1 cellular context compared by ENCODE assay signal in the genomic region with DNA sequence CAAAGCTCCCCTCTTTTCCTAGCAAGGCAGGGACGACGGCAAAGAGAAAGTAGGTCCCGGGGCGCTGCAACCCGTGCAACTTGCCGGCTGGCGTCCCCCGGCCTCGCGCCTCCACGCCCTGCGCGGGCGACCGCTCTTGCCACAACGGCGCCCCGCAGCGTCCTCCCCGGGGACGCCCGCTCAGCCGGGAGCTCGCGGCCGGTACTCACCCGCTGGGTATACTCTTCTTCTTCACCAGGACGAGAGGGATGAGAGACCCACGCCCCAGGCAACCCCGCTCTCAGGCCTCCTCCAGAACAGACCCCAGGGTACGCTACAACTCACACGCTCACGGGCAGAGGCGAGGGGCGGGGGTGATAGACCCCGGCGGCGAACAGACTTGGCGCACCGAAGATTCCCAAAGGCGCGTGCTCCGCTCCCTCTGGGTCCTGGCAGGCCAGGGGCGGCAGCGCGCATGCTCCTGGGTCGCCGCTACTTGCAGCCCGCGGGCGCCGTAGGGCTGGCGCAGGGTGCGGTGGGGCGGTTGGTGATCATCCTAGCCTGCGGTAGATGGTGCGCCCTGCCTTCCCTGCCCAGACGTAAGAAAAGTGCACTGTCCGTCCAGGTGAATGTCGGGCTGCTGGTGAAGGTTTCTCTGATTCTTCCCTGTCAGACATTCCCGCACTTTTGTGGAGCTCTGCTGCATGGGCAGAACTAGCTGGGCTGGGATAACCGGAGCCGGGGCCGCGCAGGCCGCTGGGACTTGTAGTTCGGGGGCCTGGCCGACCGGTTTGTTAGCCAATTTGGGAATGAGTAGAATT.
TF ChIP-seq lines count a peak whose summit lies in the region.

TSS of gene CC2D2B (plus strand) at position 522 of the 800 bp plus-strand sequence. CDS start 3,349 bp downstream, outside the sequence.

TF ChIP-seq in HepG2, 621 proteins besides CTCF, POLR2A, EP300 and RAD21 (continues in another document):
- TF ChIP-seq HNF1B (CRISPR knock-in tag; IDR thresholded peaks at IDR 0.05) (peak; percentile 53; the same call in 1 of the 2 replicates), ZKSCAN1 (IDR thresholded peaks at IDR 0.05; ENCODE audit: low read length) (no peak), ZNF274 (CRISPR knock-in tag; IDR thresholded peaks at IDR 0.05) (peak; percentile 75; the same call in 1 of the 2 replicates), ZNF678 (CRISPR knock-in tag; IDR thresholded peaks at IDR 0.05) (peak; percentile 69; the same call in 1 of the 2 replicates), SMC3 (IDR thresholded peaks at IDR 0.05; ENCODE audit: low read length) (no peak), UBTF (CRISPR knock-in tag; IDR thresholded peaks at IDR 0.05) (peak; percentile 94), ZNF232 (CRISPR knock-in tag; IDR thresholded peaks at IDR 0.05; ENCODE audit: borderline replicate concordance) (no peak; the same call in 1 of the 2 replicates), ZNF24 (IDR thresholded peaks at IDR 0.05) (no peak), YY1 (IDR thresholded peaks at IDR 0.05; ENCODE audit: insufficient read depth, insufficient replicate concordance, low read depth, low read length) (peak; percentile 38), CSRNP1 (CRISPR knock-in tag; IDR thresholded peaks at IDR 0.05) (peak; percentile 77), MXI1 (IDR thresholded peaks at IDR 0.05; ENCODE audit: borderline replicate concordance, low read depth, low read length) (no peak), RORA (CRISPR knock-in tag; IDR thresholded peaks at IDR 0.05) (no peak), NONO (IDR thresholded peaks at IDR 0.05) (no peak), NONO (CRISPR knock-in tag; conservative IDR thresholded peaks at IDR 0.05) (peak; percentile 58; the same call in 1 of the 2 replicates), HMGA1 (CRISPR knock-in tag; conservative IDR thresholded peaks at IDR 0.05) (no peak), FIP1L1 (IDR thresholded peaks at IDR 0.05; ENCODE audit: borderline replicate concordance, insufficient read depth, low read depth, low read length) (no peak)
- TF ChIP-seq, protein P1, sequence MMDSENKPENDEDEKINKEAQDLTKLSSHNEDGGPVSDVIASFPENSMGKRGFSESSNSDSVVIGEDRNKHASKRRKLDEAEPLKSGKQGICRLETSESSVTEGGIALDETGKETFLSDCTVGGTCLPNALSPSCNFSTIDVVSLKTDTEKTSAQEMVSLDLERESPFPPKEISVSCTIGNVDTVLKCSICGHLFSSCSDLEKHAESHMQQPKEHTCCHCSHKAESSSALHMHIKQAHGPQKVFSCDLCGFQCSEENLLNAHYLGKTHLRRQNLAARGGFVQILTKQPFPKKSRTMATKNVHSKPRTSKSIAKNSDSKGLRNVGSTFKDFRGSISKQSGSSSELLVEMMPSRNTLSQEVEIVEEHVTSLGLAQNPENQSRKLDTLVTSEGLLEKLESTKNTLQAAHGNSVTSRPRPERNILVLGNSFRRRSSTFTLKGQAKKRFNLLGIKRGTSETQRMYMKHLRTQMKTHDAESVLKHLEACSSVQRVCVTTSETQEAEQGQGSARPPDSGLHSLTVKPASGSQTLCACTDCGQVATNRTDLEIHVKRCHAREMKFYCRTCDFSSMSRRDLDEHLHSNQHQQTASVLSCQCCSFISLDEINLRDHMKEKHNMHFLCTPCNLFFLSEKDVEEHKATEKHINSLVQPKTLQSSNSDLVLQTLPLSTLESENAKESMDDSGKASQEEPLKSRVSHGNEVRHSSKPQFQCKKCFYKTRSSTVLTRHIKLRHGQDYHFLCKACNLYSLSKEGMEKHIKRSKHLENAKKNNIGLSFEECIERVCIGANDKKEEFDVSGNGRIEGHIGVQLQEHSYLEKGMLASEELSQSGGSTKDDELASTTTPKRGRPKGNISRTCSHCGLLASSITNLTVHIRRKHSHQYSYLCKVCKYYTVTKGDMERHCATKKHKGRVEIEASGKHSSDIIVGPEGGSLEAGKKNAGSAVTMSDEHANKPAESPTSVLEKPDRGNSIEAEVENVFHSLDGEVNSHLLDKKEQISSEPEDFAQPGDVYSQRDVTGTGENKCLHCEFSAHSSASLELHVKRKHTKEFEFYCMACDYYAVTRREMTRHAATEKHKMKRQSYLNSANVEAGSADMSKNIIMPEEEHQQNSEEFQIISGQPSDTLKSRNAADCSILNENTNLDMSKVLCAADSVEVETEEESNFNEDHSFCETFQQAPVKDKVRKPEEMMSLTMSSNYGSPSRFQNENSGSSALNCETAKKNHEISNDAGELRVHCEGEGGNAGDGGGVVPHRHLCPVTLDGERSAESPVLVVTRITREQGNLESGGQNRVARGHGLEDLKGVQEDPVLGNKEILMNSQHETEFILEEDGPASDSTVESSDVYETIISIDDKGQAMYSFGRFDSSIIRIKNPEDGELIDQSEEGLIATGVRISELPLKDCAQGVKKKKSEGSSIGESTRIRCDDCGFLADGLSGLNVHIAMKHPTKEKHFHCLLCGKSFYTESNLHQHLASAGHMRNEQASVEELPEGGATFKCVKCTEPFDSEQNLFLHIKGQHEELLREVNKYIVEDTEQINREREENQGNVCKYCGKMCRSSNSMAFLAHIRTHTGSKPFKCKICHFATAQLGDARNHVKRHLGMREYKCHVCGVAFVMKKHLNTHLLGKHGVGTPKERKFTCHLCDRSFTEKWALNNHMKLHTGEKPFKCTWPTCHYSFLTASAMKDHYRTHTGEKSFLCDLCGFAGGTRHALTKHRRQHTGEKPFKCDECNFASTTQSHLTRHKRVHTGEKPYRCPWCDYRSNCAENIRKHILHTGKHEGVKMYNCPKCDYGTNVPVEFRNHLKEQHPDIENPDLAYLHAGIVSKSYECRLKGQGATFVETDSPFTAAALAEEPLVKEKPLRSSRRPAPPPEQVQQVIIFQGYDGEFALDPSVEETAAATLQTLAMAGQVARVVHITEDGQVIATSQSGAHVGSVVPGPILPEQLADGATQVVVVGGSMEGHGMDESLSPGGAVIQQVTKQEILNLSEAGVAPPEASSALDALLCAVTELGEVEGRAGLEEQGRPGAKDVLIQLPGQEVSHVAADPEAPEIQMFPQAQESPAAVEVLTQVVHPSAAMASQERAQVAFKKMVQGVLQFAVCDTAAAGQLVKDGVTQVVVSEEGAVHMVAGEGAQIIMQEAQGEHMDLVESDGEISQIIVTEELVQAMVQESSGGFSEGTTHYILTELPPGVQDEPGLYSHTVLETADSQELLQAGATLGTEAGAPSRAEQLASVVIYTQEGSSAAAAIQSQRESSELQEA (CRISPR knock-in tag; IDR thresholded peaks at IDR 0.05; ENCODE audit: not compliant biosample characterization) = no peak
- TF ChIP-seq, protein P2, sequence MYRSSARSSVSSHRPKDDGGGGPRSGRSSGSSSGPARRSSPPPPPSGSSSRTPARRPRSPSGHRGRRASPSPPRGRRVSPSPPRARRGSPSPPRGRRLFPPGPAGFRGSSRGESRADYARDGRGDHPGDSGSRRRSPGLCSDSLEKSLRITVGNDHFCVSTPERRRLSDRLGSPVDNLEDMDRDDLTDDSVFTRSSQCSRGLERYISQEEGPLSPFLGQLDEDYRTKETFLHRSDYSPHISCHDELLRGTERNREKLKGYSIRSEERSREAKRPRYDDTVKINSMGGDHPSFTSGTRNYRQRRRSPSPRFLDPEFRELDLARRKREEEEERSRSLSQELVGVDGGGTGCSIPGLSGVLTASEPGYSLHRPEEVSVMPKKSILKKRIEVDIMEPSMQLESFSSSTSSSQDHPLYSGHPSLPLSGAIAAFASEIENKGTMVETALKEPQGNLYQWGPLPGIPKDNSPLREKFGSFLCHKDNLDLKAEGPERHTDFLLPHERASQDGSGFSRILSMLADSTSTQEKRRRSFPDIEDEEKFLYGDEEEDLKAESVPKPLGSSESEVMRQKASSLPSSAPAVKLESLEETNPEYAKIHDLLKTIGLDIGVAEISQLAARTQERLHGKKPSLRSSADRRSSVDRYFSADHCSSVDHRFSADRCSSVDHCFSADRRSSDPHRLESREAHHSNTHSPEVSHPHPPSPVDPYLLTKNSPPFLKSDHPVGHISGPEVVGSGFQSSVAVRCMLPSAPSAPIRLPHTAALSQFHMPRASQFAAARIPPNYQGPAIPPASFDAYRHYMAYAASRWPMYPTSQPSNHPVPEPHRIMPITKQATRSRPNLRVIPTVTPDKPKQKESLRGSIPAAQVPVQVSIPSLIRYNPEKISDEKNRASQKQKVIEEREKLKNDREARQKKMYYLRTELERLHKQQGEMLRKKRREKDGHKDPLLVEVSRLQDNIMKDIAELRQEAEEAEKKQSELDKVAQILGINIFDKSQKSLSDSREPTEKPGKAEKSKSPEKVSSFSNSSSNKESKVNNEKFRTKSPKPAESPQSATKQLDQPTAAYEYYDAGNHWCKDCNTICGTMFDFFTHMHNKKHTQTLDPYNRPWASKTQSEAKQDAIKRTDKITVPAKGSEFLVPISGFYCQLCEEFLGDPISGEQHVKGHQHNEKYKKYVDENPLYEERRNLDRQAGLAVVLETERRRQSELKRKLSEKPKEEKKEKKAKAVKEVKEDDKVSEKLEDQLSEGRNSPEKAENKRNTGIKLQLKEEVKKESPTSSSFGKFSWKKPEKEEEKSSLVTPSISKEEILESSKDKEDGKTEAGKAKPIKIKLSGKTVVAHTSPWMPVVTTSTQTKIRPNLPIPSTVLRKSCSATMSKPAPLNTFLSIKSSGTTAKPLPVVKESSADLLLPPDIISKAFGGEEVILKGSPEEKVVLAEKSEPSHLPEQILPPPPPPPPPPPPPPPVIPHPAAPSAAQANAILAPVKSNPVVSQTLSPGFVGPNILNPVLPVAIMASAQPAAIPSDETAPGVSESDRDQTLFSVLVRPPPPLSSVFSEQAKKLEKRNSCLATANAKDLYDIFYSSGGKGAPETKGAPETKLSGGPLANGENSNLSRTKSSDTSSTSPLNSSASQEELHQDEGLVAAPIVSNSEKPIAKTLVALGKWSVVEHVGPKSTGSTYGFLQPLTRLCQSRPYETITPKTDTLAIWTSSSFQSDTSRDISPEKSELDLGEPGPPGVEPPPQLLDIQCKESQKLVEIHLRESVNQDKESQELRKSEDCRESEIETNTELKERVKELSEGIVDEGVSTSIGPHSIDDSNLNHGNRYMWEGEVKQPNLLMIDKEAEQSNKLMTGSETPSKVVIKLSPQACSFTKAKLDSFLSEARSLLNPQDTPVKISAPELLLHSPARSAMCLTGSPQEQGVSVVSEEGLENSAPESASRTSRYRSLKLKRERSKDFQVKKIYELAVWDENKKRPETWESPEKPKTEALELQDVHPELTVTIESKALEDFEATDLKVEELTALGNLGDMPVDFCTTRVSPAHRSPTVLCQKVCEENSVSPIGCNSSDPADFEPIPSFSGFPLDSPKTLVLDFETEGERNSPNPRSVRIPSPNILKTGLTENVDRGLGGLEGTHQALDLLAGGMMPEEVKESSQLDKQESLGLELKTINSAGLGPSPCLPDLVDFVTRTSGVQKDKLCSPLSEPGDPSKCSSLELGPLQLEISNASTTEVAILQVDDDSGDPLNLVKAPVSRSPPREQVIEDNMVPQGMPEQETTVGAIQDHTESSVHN (CRISPR knock-in tag; IDR thresholded peaks at IDR 0.05) = no peak
